In genomic region chr14:100134591-100134990, GRCh38 we compare ENCODE assay signal across 12 cellular contexts. TPM values are rescaled to one million over a fixed set of nuclear protein-coding genes. Genes with fewer than 3 reads are reported as not detected.
"Had no signal": no experiment of that assay in that cellular context is flagged by ENCODE, and none has a peak within 500 bp of the region (broad histone marks: within the 10 kb centered on the region; RNA-seq: fewer than 3 reads in every experiment).

No MANE protein-coding gene starts in this region.

- H3K36me3 ChIP-seq: ovary, thyroid gland had no signal

- ATAC-seq: foreskin keratinocyte had no signal

- H3K4me3 Mint-ChIP-seq: nephron progenitor cell had no signal

- H3K27me3 ChIP-seq: foreskin keratinocyte, ovary, thyroid gland, vagina had no signal

- DNase-seq: activated CD4-positive, alpha-beta T cell treated with anti-CD3 and anti-CD28 coated beads for 48 hours; activated effector memory CD4-positive, alpha-beta T cell treated with anti-CD3 and anti-CD28 coated beads, Interleukin-2, amount 50 U/mL, for 16 hours; activated T-cell treated with anti-CD3 and anti-CD28 coated beads, Interleukin-2, amount 50 U/mL, for 1 hour; effector CD4-positive, alpha-beta T cell; foreskin keratinocyte; nephron progenitor cell; ovary; stimulated activated CD4-positive, alpha-beta T cell treated with anti-CD3 and anti-CD28 coated beads, Interleukin-4, amount 100 ng/mL, for 4 hours; thyroid gland had no signal

- H3K4me3 ChIP-seq: coronary artery, ovary, thyroid gland, vagina had no signal

- H3K27ac ChIP-seq: coronary artery, foreskin keratinocyte, ovary, thyroid gland had no signal

- H3K9me3 Mint-ChIP-seq: nephron progenitor cell had no signal

- H3K9me3 ChIP-seq: ovary, thyroid gland, vagina had no signal

RNA-seq across cellular contexts. Expression of gene DEGS2, which starts 24.9 kb away (rescaled TPM):
- total RNA-seq: endothelial cell of umbilical vein had no signal
